In the genomic region with DNA sequence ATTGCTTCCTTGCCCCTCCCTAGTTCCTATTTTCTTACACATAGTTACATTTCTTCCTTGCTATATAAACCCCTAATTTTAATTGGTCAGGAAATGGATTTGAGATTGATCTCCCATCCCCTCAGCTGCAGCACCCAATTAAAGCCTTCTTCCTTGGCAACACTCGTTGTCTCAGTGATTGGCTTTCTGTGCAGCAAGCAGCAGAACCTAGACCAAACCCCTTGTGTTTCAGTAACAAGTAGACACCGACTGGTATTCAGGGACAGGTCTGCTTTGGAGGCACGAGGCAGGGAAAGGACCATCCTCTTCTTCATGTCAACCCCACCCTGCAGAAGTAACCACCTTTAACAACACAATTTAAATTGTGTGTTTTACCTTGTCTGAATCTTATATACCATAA, we compare ENCODE assay signal across 6 cellular contexts.
"Had no signal": no experiment of that assay in that cellular context is flagged by ENCODE, and none has a peak within 500 bp of the region (broad histone marks: within the 10 kb centered on the region; RNA-seq: fewer than 3 reads in every experiment).

No MANE protein-coding gene starts in this region.

- H3K4me2 ChIP-seq: GM23338 had no signal

- H3K4me3 ChIP-seq: GM23338, HAP-1 had no signal

- H3K9me3 ChIP-seq: HAP-1 had no signal

- H3K4me1 ChIP-seq: HAP-1 had no signal

- ATAC-seq: GM23338 had no signal

- DNase-seq: H7, HFFc6, KG1 had no signal

- H3K27ac ChIP-seq: HL-60 had no signal

- H2AFZ ChIP-seq: GM23338 had no signal

- H3K36me3 ChIP-seq: HAP-1 had no signal
